Comparison of ENCODE assay signal across 28 cellular contexts in genomic region chr14:96135285-96135684, GRCh38.
A peak's percentile ranks its signal among the peaks of the same experiment; 100 is the strongest.
DNase-seq lines count a peak whose midpoint lies in the region; ATAC-seq, FAIRE-seq and TF ChIP-seq lines count a peak whose summit lies in the region.
"Had no signal": no experiment of that assay in that cellular context is flagged by ENCODE, and none has a peak within 500 bp of the region (broad histone marks: within the 10 kb centered on the region; RNA-seq: fewer than 3 reads in every experiment).

No MANE protein-coding gene starts in this region.

- H3K4me1 ChIP-seq in adrenal gland (replicated peaks in 1 of 2) (no peaks in the 10 kb centered on the region), right lobe of liver (no peaks in the 10 kb centered on the region), small intestine (ENCODE audit: control insufficient read depth in 2 of 2, insufficient read depth in 1 of 2, low read depth in 1 of 2, low read length in 1 of 2) (no peaks in the 10 kb centered on the region), A673 (ENCODE audit: insufficient read depth, low read length, poor library complexity, severe bottlenecking) (no peaks in the 10 kb centered on the region)
- H3K4me1 ChIP-seq: testis had no signal

- H3K27me3 ChIP-seq in adrenal gland: no peaks in the 10 kb centered on the region
- no peaks in the 10 kb centered on the region for H3K27me3 ChIP-seq in right lobe of liver
- H3K27me3 ChIP-seq in small intestine (ENCODE audit: control insufficient read depth in 2 of 2, insufficient read depth in 2 of 2, low read length in 2 of 2): no peaks in the 10 kb centered on the region
- peaks cover 6% of the 10 kb centered on the region for H3K27me3 ChIP-seq in A673 (replicated peaks; ENCODE audit: insufficient read depth, low read depth, low read length, poor library complexity)
- H3K27me3 ChIP-seq: testis had no signal

- H3K27me3 Mint-ChIP-seq in mesothelial cell of epicardium (ENCODE audit: low read depth): no peaks in the 10 kb centered on the region
- peaks cover 24% of the 10 kb centered on the region for H3K27me3 Mint-ChIP-seq in activated T-helper 17 cell treated with anti-CD3 and anti-CD28 coated beads, Interleukin-2, amount 50 U/mL, for 72 hours
- H3K27me3 Mint-ChIP-seq in naive thymus-derived CD8-positive, alpha-beta T cell: peaks cover 8 to 37% (median 13%) of the 10 kb centered on the region in 5 donors
- H3K27me3 Mint-ChIP-seq: activated naive CD4-positive, alpha-beta T cell treated with anti-CD3 and anti-CD28 coated beads, Interleukin-2, amount 50 U/mL, for 24 hours had no signal

- peak in 3 of 4 donors; percentile 52 to 76 (median 70) for ATAC-seq in right lobe of liver
- no peak for ATAC-seq in activated T-helper 17 cell treated with anti-CD3 and anti-CD28 coated beads, Interleukin-2, amount 50 U/mL, for 72 hours (replicated peaks)
- ATAC-seq in naive thymus-derived CD8-positive, alpha-beta T cell: no peak
- ATAC-seq: activated CD4-positive, alpha-beta T cell treated with anti-CD3 and anti-CD28 coated beads for 36 hours; activated T-cell treated with anti-CD3 and anti-CD28 coated beads, Interleukin-2, amount 50 U/mL, for 72 hours; naive thymus-derived CD4-positive, alpha-beta T cell; T-cell had no signal

- intact Hi-C loops in adrenal gland (cut with DNase I): no loop called here
- intact Hi-C loops in right lobe of liver (cut with DNase I): no loop called here
- intact Hi-C loops in A673 (cut with micrococcal nuclease; ENCODE audit: unreplicated experiment): no loop called here

- peaks cover 8% of the 10 kb centered on the region for H3K9me3 Mint-ChIP-seq in mesothelial cell of epicardium
- peaks cover under 1% of the 10 kb centered on the region for H3K9me3 Mint-ChIP-seq in activated T-helper 17 cell treated with anti-CD3 and anti-CD28 coated beads, Interleukin-2, amount 50 U/mL, for 72 hours
- peaks cover 0 to 14% (median 7%) of the 10 kb centered on the region in 9 donors for H3K9me3 Mint-ChIP-seq in naive thymus-derived CD8-positive, alpha-beta T cell
- H3K9me3 Mint-ChIP-seq: activated naive CD4-positive, alpha-beta T cell treated with anti-CD3 and anti-CD28 coated beads, Interleukin-2, amount 50 U/mL, for 24 hours had no signal

- no TSS peak for BruUV-seq in A673 (replicated peaks; lab: Mats Ljungman, UMichigan)

- peak; percentile 28 for DNase-seq in HT-29 (ENCODE audit: low spot score)
- DNase-seq in adrenal gland: peak in 6 of 7 donors; percentile 15 to 74 (median 40)
- DNase-seq in right lobe of liver: peak in 1 of 3 donors; percentile 28
- peak; percentile 59 for DNase-seq in small intestine
- DNase-seq in mesothelial cell of epicardium (ENCODE audit: low spot score in 2 of 2, unreplicated experiment in 2 of 2): no peak
- DNase-seq in A673 (ENCODE audit: low spot score): no peak
- DNase-seq in naive thymus-derived CD8-positive, alpha-beta T cell: no peak
- DNase-seq: activated CD4-positive, alpha-beta T cell treated with anti-CD3 and anti-CD28 coated beads for 36 hours; activated T-cell treated with anti-CD3 and anti-CD28 coated beads, Interleukin-2, amount 50 U/mL, for 72 hours; aorta; CD4-positive, alpha-beta memory T cell; cerebellar nuclear complex; DMS53; effector CD4-positive, alpha-beta T cell; islet precursor cell; naive thymus-derived CD4-positive, alpha-beta T cell; NCI-H1048; NCI-H187 treated with DMSO at 0.1 percent for 48 hours; NCI-H2227 treated with DMSO at 0.1 percent for 48 hours; NCI-H774; SHP77 treated with DMSO at 0.1 percent for 48 hours; stimulated activated CD4-positive, alpha-beta T cell treated with anti-CD3 and anti-CD28 coated beads, Interleukin-1b, Interleukin-23, amount 100 ng/mL, for 48 hours; T-cell; testis had no signal

- H3K27ac Mint-ChIP-seq in mesothelial cell of epicardium: no peak overlapping the region
- H3K27ac Mint-ChIP-seq in activated T-helper 17 cell treated with anti-CD3 and anti-CD28 coated beads, Interleukin-2, amount 50 U/mL, for 72 hours: no peak overlapping the region
- H3K27ac Mint-ChIP-seq in naive thymus-derived CD8-positive, alpha-beta T cell: peak overlapping the region in 1 of 10 donors; percentile 32
- H3K27ac Mint-ChIP-seq: activated CD4-positive, alpha-beta T cell treated with anti-CD3 and anti-CD28 coated beads for 36 hours; activated naive CD4-positive, alpha-beta T cell treated with anti-CD3 and anti-CD28 coated beads, Interleukin-2, amount 50 U/mL, for 24 hours; activated T-cell treated with anti-CD3 and anti-CD28 coated beads, Interleukin-2, amount 50 U/mL, for 72 hours; CD4-positive, alpha-beta memory T cell; naive thymus-derived CD4-positive, alpha-beta T cell; progenitor cell of endocrine pancreas; T-cell had no signal

- POLR2A ChIA-PET in A673 (lab: Charles Lee; ENCODE audit: low non-redundant PET): no interaction called here
- POLR2A ChIA-PET in naive thymus-derived CD8-positive, alpha-beta T cell (lab: Charles Lee): no interaction called here

- H3K9me3 ChIP-seq in adrenal gland (replicated peaks in 1 of 3) (no peaks in the 10 kb centered on the region), right lobe of liver (no peaks in the 10 kb centered on the region), small intestine (ENCODE audit: control insufficient read depth, low read depth) (peaks cover 2% of the 10 kb centered on the region), A673 (ENCODE audit: low read depth, low read length, poor library complexity, severe bottlenecking) (no peaks in the 10 kb centered on the region)
- H3K9me3 ChIP-seq: testis had no signal

- 54 to 65% (median 62%) methylated on average over 8 of the region's 8 CpGs for WGBS in adrenal gland, 4 donors
- 43% methylated on average over 8 of the region's 8 CpGs for WGBS in right lobe of liver (ENCODE audit: insufficient coverage, low coverage, low lambda C conversion rate, missing lambda C conversion rate)
- 49 to 59% (median 51%) methylated on average over 8 of the region's 8 CpGs for WGBS in small intestine, 3 donors

- no peaks in the 10 kb centered on the region for H3K36me3 ChIP-seq in adrenal gland (replicated peaks in 1 of 2)
- H3K36me3 ChIP-seq in right lobe of liver: no peaks in the 10 kb centered on the region
- H3K36me3 ChIP-seq in small intestine (ENCODE audit: control insufficient read depth in 2 of 2, insufficient read depth in 2 of 2, low read length in 2 of 2): no peaks in the 10 kb centered on the region
- H3K36me3 ChIP-seq in A673 (ENCODE audit: insufficient read depth, low read length, poor library complexity, severe bottlenecking): no peaks in the 10 kb centered on the region

- no peaks in the 10 kb centered on the region for H3K36me3 Mint-ChIP-seq in mesothelial cell of epicardium
- H3K36me3 Mint-ChIP-seq in activated T-helper 17 cell treated with anti-CD3 and anti-CD28 coated beads, Interleukin-2, amount 50 U/mL, for 72 hours (ENCODE audit: low read depth): no peaks in the 10 kb centered on the region
- peaks cover 0 to 14% (median 5%) of the 10 kb centered on the region in 3 donors for H3K36me3 Mint-ChIP-seq in naive thymus-derived CD8-positive, alpha-beta T cell
- H3K36me3 Mint-ChIP-seq: T-cell had no signal

- H3K4me3 ChIP-seq in adrenal gland (no peak overlapping the region), right lobe of liver (no peak overlapping the region), small intestine (ENCODE audit: low read depth in 1 of 2, low read length in 2 of 2) (no peak overlapping the region), A673 (ENCODE audit: low read depth, low read length, poor library complexity, severe bottlenecking) (no peak overlapping the region)
- H3K4me3 ChIP-seq: testis had no signal

- peaks cover 12% of the 10 kb centered on the region for H3K4me1 Mint-ChIP-seq in mesothelial cell of epicardium
- H3K4me1 Mint-ChIP-seq in activated T-helper 17 cell treated with anti-CD3 and anti-CD28 coated beads, Interleukin-2, amount 50 U/mL, for 72 hours: no peaks in the 10 kb centered on the region
- no peaks in the 10 kb centered on the region for H3K4me1 Mint-ChIP-seq in naive thymus-derived CD8-positive, alpha-beta T cell
- H3K4me1 Mint-ChIP-seq: activated CD4-positive, alpha-beta T cell treated with anti-CD3 and anti-CD28 coated beads for 36 hours; activated naive CD4-positive, alpha-beta T cell treated with anti-CD3 and anti-CD28 coated beads, Interleukin-2, amount 50 U/mL, for 24 hours; CD4-positive, alpha-beta memory T cell; T-cell had no signal

- TF ChIP-seq POLR2A in adrenal gland (IDR thresholded peaks at IDR 0.05) (no peak), right lobe of liver (IDR thresholded peaks at IDR 0.05) (no peak)

- CTCF ChIA-PET in A673 (lab: Charles Lee): interaction anchor here (0.6 kb wide), 1 partner anchor 593 kb away, joined by 3 read pairs; no protein-coding TSS in a partner anchor

- H3K27ac ChIP-seq in adrenal gland (peak overlapping the region in 1 of 5 donors; percentile 47), right lobe of liver (peak overlapping the region in 1 of 3 donors; percentile 22), small intestine (ENCODE audit: low read depth in 1 of 2, low read length in 1 of 2) (no peak overlapping the region), A673 (ENCODE audit: low read depth, low read length, poor library complexity, severe bottlenecking) (no peak overlapping the region)
- H3K27ac ChIP-seq: testis had no signal

- no peak for FAIRE-seq in small intestine (lab: Jason Lieb, UNC)
- FAIRE-seq: frontal cortex had no signal

- H3K4me3 Mint-ChIP-seq in mesothelial cell of epicardium: no peak overlapping the region
- no peak overlapping the region for H3K4me3 Mint-ChIP-seq in activated T-helper 17 cell treated with anti-CD3 and anti-CD28 coated beads, Interleukin-2, amount 50 U/mL, for 72 hours
- H3K4me3 Mint-ChIP-seq in naive thymus-derived CD8-positive, alpha-beta T cell: no peak overlapping the region
- H3K4me3 Mint-ChIP-seq: activated CD4-positive, alpha-beta T cell treated with anti-CD3 and anti-CD28 coated beads for 36 hours; activated naive CD4-positive, alpha-beta T cell treated with anti-CD3 and anti-CD28 coated beads, Interleukin-2, amount 50 U/mL, for 24 hours; activated T-cell treated with anti-CD3 and anti-CD28 coated beads, Interleukin-2, amount 50 U/mL, for 72 hours; CD4-positive, alpha-beta memory T cell; naive thymus-derived CD4-positive, alpha-beta T cell; T-cell had no signal

- no peak for TF ChIP-seq CTCF in adrenal gland (IDR thresholded peaks at IDR 0.05)
- no peak for TF ChIP-seq CTCF in right lobe of liver (IDR thresholded peaks at IDR 0.05)
- no peak for TF ChIP-seq CTCF in mesothelial cell of epicardium (IDR thresholded peaks at IDR 0.05; ENCODE audit: unreplicated experiment)
- TF ChIP-seq CTCF in A673 (conservative IDR thresholded peaks at IDR 0.05; ENCODE audit: low read depth, low read length): no peak

Comparison
In these comparisons a context has a peak if more than half of its experiments do, and no peak if none do; other contexts are left out.
1. DNase-seq: peak in HT-29 (single experiment), adrenal gland (6 of 7) and small intestine (single experiment); none in mesothelial cell of epicardium (0 of 2), A673 (single experiment) and naive thymus-derived CD8-positive, alpha-beta T cell (0 of 10).
2. ATAC-seq: peak in right lobe of liver (3 of 4); none in activated T-helper 17 cell treated with anti-CD3 and anti-CD28 coated beads, Interleukin-2, amount 50 U/mL, for 72 hours (single experiment) and naive thymus-derived CD8-positive, alpha-beta T cell (0 of 2).